14 cellular contexts compared by ENCODE assay signal in genomic region chr11:69867076-69868002, GRCh38. TPM values are rescaled to one million over a fixed set of nuclear protein-coding genes. Genes with fewer than 3 reads are reported as not detected.
A peak's percentile ranks its signal among the peaks of the same experiment; 100 is the strongest.
DNase-seq lines count a peak whose midpoint lies in the region; ATAC-seq and TF ChIP-seq lines count a peak whose summit lies in the region.
"Had no signal": no experiment of that assay in that cellular context is flagged by ENCODE, and none has a peak within 500 bp of the region (broad histone marks: within the 10 kb centered on the region; RNA-seq: fewer than 3 reads in every experiment).

No MANE protein-coding gene starts in this region.

- H3K9ac ChIP-seq in GM23248 (no peak overlapping the region), fibroblast of lung (ENCODE audit: insufficient read depth, low read length) (no peak overlapping the region)

- H2AFZ ChIP-seq in GM23248 (no peak overlapping the region), fibroblast of lung (ENCODE audit: low read length) (no peak overlapping the region), osteoblast (ENCODE audit: low read length) (no peak overlapping the region)

- H3K27ac ChIP-seq in GM23248 (no peak overlapping the region), fibroblast of lung (ENCODE audit: insufficient read depth, low read length) (no peak overlapping the region), osteoblast (ENCODE audit: low read depth, low read length) (no peak overlapping the region)
- H3K27ac ChIP-seq: breast epithelium had no signal

- no peak for ATAC-seq in HG03135 (IDR thresholded peaks at IDR 0.05; ENCODE audit: unreplicated experiment)
- ATAC-seq: activated T-cell treated with anti-CD3 and anti-CD28 coated beads, Interleukin-2, amount 50 U/mL, for 72 hours had no signal

- H3K79me2 ChIP-seq in GM23248 (ENCODE audit: insufficient read depth) (no peaks in the 10 kb centered on the region), fibroblast of lung (ENCODE audit: control insufficient read depth, insufficient read depth, low read length) (no peaks in the 10 kb centered on the region), osteoblast (ENCODE audit: insufficient read depth, low read length) (no peaks in the 10 kb centered on the region)

- H3K4me1 ChIP-seq in GM23248 (ENCODE audit: insufficient read depth) (no peaks in the 10 kb centered on the region), fibroblast of lung (ENCODE audit: control insufficient read depth, extremely low read depth, insufficient read depth, low read length) (no peaks in the 10 kb centered on the region), osteoblast (ENCODE audit: insufficient read depth, low read length) (peaks cover 6% of the 10 kb centered on the region)
- H3K4me1 ChIP-seq: breast epithelium had no signal

- no peaks in the 10 kb centered on the region for H3F3A ChIP-seq in GM23248 (ENCODE audit: insufficient read depth)

- TF ChIP-seq CTCF in fibroblast of lung (conservative IDR thresholded peaks at IDR 0.05 in 1 of 2, IDR thresholded peaks at IDR 0.05 in 1 of 2; ENCODE audit: low read depth in 1 of 2, low read length in 2 of 2), result no peak
- no peak for TF ChIP-seq CTCF in osteoblast (IDR thresholded peaks at IDR 0.05; ENCODE audit: extremely low read depth, low read depth, low read length)

- no peak overlapping the region for H3K4me2 ChIP-seq in GM23248 (ENCODE audit: unreplicated experiment)
- no peak overlapping the region for H3K4me2 ChIP-seq in fibroblast of lung (ENCODE audit: extremely low read depth, insufficient read depth, low read length)
- H3K4me2 ChIP-seq in osteoblast (ENCODE audit: insufficient read depth, low read length), result no peak overlapping the region

- DNase-seq in GM23248 (peak; percentile 41), M059J (ENCODE audit: low read depth) (peak; percentile 96), fibroblast of lung (ENCODE audit: low read depth in 2 of 2) (peak; percentile 63 to 81), osteoblast (ENCODE audit: insufficient read length, low spot score, missing footprints) (peak; percentile 94), OCI-M2 (lab: John Stamatoyannopoulos, UW; ENCODE audit: unreplicated experiment) (no peak), T-helper 2 cell (no peak)
- no peak for DNase-seq in activated CD4-positive, alpha-beta T cell treated with anti-CD3 and anti-CD28 coated beads, Interleukin-2, amount 50 U/mL, for 48 hours
- DNase-seq: activated T-cell treated with anti-CD3 and anti-CD28 coated beads, Interleukin-2, amount 50 U/mL, for 72 hours; NCI-H524 treated with DMSO at 0.1 percent for 48 hours; stimulated activated CD4-positive, alpha-beta T cell treated with anti-CD3 and anti-CD28 coated beads, Interleukin-2, amount 100 ng/mL, for 48 hours had no signal

- WGBS in GM23248 (ENCODE audit: low coverage in 1 of 2, low lambda C conversion rate in 2 of 2, missing lambda C conversion rate in 2 of 2), 2 experiments, result 68 to 75% methylated on average over 30 of the region's 30 CpGs

- no peaks in the 10 kb centered on the region for H3K9me2 ChIP-seq in GM23248 (ENCODE audit: insufficient read depth)

- H3K4me3 ChIP-seq in GM23248, result no peak overlapping the region
- no peak overlapping the region for H3K4me3 ChIP-seq in fibroblast of lung (replicated peaks in 1 of 4; ENCODE audit: control extremely low read depth in 1 of 4, insufficient read depth in 1 of 4, low read depth in 3 of 4, low read length in 4 of 4)
- H3K4me3 ChIP-seq in osteoblast (ENCODE audit: insufficient read depth, low read length), result no peak overlapping the region
- H3K4me3 ChIP-seq: breast epithelium had no signal

- in situ Hi-C loops in GM23248 (cut with MboI), result no loop called here

- H3K9me3 ChIP-seq in GM23248 (ENCODE audit: low read depth), result no peaks in the 10 kb centered on the region
- H3K9me3 ChIP-seq in fibroblast of lung (ENCODE audit: control insufficient read depth, insufficient read depth, low read depth, low read length), result no peaks in the 10 kb centered on the region
- no peaks in the 10 kb centered on the region for H3K9me3 ChIP-seq in osteoblast (ENCODE audit: low read depth, low read length)
- H3K9me3 ChIP-seq: breast epithelium had no signal

- no peaks in the 10 kb centered on the region for H3K27me3 ChIP-seq in GM23248 (replicated peaks; ENCODE audit: insufficient read depth)
- no peaks in the 10 kb centered on the region for H3K27me3 ChIP-seq in fibroblast of lung (ENCODE audit: control insufficient read depth, insufficient read depth, low read length)
- no peaks in the 10 kb centered on the region for H3K27me3 ChIP-seq in osteoblast (ENCODE audit: insufficient read depth, low read length)

- no peaks in the 10 kb centered on the region for H3K36me3 ChIP-seq in GM23248 (ENCODE audit: low read depth)
- no peaks in the 10 kb centered on the region for H3K36me3 ChIP-seq in fibroblast of lung (ENCODE audit: control insufficient read depth, insufficient read depth, low read length)
- no peaks in the 10 kb centered on the region for H3K36me3 ChIP-seq in osteoblast (ENCODE audit: insufficient read depth, low read length)
- H3K36me3 ChIP-seq: breast epithelium had no signal

- H4K20me1 ChIP-seq in GM23248 (ENCODE audit: insufficient read depth), result no peaks in the 10 kb centered on the region
- no peaks in the 10 kb centered on the region for H4K20me1 ChIP-seq in fibroblast of lung (ENCODE audit: control insufficient read depth, extremely low read depth, insufficient read depth, low read length)
- H4K20me1 ChIP-seq in osteoblast (ENCODE audit: insufficient read depth, low read length), result no peaks in the 10 kb centered on the region

RNA-seq across cellular contexts. Expression of gene FGF3, which starts 48.1 kb away (rescaled TPM):
- not detected in 2 replicates for total RNA-seq in GM23248 (2014; rRNA removed; shearing (Covaris generic))
- not detected in 2 replicates for polyA plus RNA-seq in GM23248 (2016; fragmentation: Nextera tagmentation; extraction: Ambion mirVana)
- total RNA-seq in M059J (2014; rRNA removed; shearing (Covaris generic)), result not detected in 2 replicates
- total RNA-seq in fibroblast of lung, result not detected in 2 replicates
- polyA plus RNA-seq in fibroblast of lung, result not detected in 2 replicates
- not detected in 2 replicates for polyA plus RNA-seq in fibroblast of lung (2012)
- polyA minus RNA-seq in fibroblast of lung (ENCODE audit: low replicate concordance), result not detected in 2 replicates
- not detected in 2 replicates for total RNA-seq in osteoblast
- total RNA-seq: activated T-cell treated with anti-CD3 and anti-CD28 coated beads, Interleukin-2, amount 50 U/mL, for 72 hours; breast epithelium; omental fat pad had no signal
- polyA plus RNA-seq: esophagus had no signal

Comparison
In these comparisons a context has a peak if more than half of its experiments do, and no peak if none do; other contexts are left out.
1. DNase-seq: peak in GM23248 (single experiment), M059J (single experiment), fibroblast of lung (2 of 2) and osteoblast (single experiment); none in OCI-M2 (single experiment), activated CD4-positive, alpha-beta T cell treated with anti-CD3 and anti-CD28 coated beads, Interleukin-2, amount 50 U/mL, for 48 hours (0 of 2) and T-helper 2 cell (0 of 5).